ENCODE assay signal across 14 cellular contexts in the genomic region with DNA sequence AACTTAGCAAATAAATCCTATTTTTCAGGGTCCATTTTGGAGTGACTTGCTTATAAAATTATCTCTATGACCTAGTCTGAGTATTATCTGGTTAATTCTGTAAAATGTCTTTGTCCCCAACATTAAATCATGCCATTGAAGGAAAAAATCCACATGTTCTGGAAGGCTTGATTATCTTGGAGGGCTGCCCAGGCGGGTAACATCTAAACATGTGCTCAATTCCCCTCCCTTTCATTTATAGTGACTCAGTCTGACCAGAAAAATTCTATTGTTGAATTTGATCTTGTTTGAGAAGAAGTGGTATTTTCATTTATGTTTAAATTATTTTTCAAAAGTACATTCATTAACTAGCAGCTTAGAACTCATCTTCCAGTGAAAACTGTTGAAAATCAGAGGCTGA. TPM values are rescaled to one million over a fixed set of nuclear protein-coding genes. Genes with fewer than 3 reads are reported as not detected.
A peak's percentile ranks its signal among the peaks of the same experiment; 100 is the strongest.
DNase-seq lines count a peak whose midpoint lies in the region; ATAC-seq and TF ChIP-seq lines count a peak whose summit lies in the region.
"Had no signal": no experiment of that assay in that cellular context is flagged by ENCODE, and none has a peak within 500 bp of the region (broad histone marks: within the 10 kb centered on the region; RNA-seq: fewer than 3 reads in every experiment).

No MANE protein-coding gene starts in this region.

- TF ChIP-seq POLR2A in gastrocnemius medialis (IDR thresholded peaks at IDR 0.05), result no peak

- intact Hi-C loops in gastrocnemius medialis (cut with DNase I; ENCODE audit: low total_unique reads), result no loop called here

- ATAC-seq in gastrocnemius medialis, result no peak
- ATAC-seq: GM23338 had no signal

- H3K9me3 ChIP-seq in gastrocnemius medialis, result no peaks in the 10 kb centered on the region
- H3K9me3 ChIP-seq: BE2C had no signal

- H3K4me3 Mint-ChIP-seq in activated naive CD8-positive, alpha-beta T cell treated with anti-CD3 and anti-CD28 coated beads for 36 hours, result no peak overlapping the region
- H3K4me3 Mint-ChIP-seq: CD8-positive, alpha-beta memory T cell; GM23338 had no signal

- H3K4me1 ChIP-seq in gastrocnemius medialis, result no peaks in the 10 kb centered on the region
- H3K4me1 ChIP-seq: BE2C had no signal

- no peaks in the 10 kb centered on the region for H3K9me3 Mint-ChIP-seq in activated naive CD8-positive, alpha-beta T cell treated with anti-CD3 and anti-CD28 coated beads for 36 hours
- H3K9me3 Mint-ChIP-seq: GM23338 had no signal

- H3K27ac ChIP-seq in gastrocnemius medialis, result no peak overlapping the region
- H3K27ac ChIP-seq: PC-9 had no signal

- H3K4me3 ChIP-seq in cardiac fibroblast (replicated peaks in 1 of 2; ENCODE audit: low read depth in 2 of 2, low read length in 2 of 2) (no peak overlapping the region), gastrocnemius medialis (no peak overlapping the region)
- H3K4me3 ChIP-seq: GM23338, PC-9 had no signal

- H3K4me1 Mint-ChIP-seq in activated naive CD8-positive, alpha-beta T cell treated with anti-CD3 and anti-CD28 coated beads for 36 hours, result no peaks in the 10 kb centered on the region
- H3K4me1 Mint-ChIP-seq: CD8-positive, alpha-beta memory T cell; GM23338 had no signal

- no peak overlapping the region for H3K27ac Mint-ChIP-seq in activated naive CD8-positive, alpha-beta T cell treated with anti-CD3 and anti-CD28 coated beads for 36 hours
- H3K27ac Mint-ChIP-seq: CD8-positive, alpha-beta memory T cell; GM23338 had no signal

- DNase-seq in EL (peak; percentile 25), RPMI7951 (ENCODE audit: low read depth) (peak; percentile 35), cardiac fibroblast (ENCODE audit: low read depth in 2 of 2) (peak; percentile 0 to 51), iris pigment epithelial cell (ENCODE audit: low read depth) (peak; percentile 23), gastrocnemius medialis (no peak), anterior cingulate cortex (lab: John Stamatoyannopoulos, UW) (no peak)
- no peak for DNase-seq in activated naive CD8-positive, alpha-beta T cell treated with anti-CD3 and anti-CD28 coated beads for 36 hours
- DNase-seq: BE2C; CD8-positive, alpha-beta memory T cell; NCI-H1417 treated with DMSO at 0.1 percent for 48 hours; NCI-H2029 treated with DMSO at 0.1 percent for 48 hours; NCI-H526 treated with DMSO at 0.1 percent for 48 hours; PC-9 had no signal

- in situ Hi-C loops in gastrocnemius medialis (cut with MboI; ENCODE audit: low sequenced_read_pairs in 4 of 4), result no loop called here

- no peak for TF ChIP-seq CTCF in cardiac fibroblast (IDR thresholded peaks at IDR 0.05; ENCODE audit: low read depth, low read length)
- TF ChIP-seq CTCF in gastrocnemius medialis (IDR thresholded peaks at IDR 0.05 in 4 of 5, conservative IDR thresholded peaks at IDR 0.05 in 1 of 5), result no peak

- H3K27me3 Mint-ChIP-seq in activated naive CD8-positive, alpha-beta T cell treated with anti-CD3 and anti-CD28 coated beads for 36 hours, result peaks cover 16% of the 10 kb centered on the region

- H3K36me3 Mint-ChIP-seq in activated naive CD8-positive, alpha-beta T cell treated with anti-CD3 and anti-CD28 coated beads for 36 hours, result no peaks in the 10 kb centered on the region
- H3K36me3 Mint-ChIP-seq: CD8-positive, alpha-beta memory T cell had no signal

- H3K36me3 ChIP-seq in gastrocnemius medialis, result no peaks in the 10 kb centered on the region
- H3K36me3 ChIP-seq: BE2C had no signal

- no peaks in the 10 kb centered on the region for H3K27me3 ChIP-seq in gastrocnemius medialis

RNA-seq across cellular contexts. Expression of gene SLC10A7, which starts 55.4 kb away (rescaled TPM):
- 6.4 and 9.3 TPM in 2 replicates for total RNA-seq in RPMI7951 (2014; rRNA removed; shearing (Covaris generic))
- 10 to 100 TPM; 12.8 to 16.1 TPM for total RNA-seq in activated naive CD8-positive, alpha-beta T cell treated with anti-CD3 and anti-CD28 coated beads for 36 hours
- 1 to 10 TPM; 2.1 to 6.0 (median 2.3) TPM for total RNA-seq in gastrocnemius medialis

Comparison
In these comparisons a context has a peak if more than half of its experiments do, and no peak if none do; other contexts are left out.
1. DNase-seq: peak in EL (single experiment), RPMI7951 (single experiment), cardiac fibroblast (2 of 2) and iris pigment epithelial cell (single experiment); none in activated naive CD8-positive, alpha-beta T cell treated with anti-CD3 and anti-CD28 coated beads for 36 hours (single experiment), gastrocnemius medialis (0 of 2) and anterior cingulate cortex (0 of 58).